ENCODE assay signal across 23 cellular contexts in the genomic region with DNA sequence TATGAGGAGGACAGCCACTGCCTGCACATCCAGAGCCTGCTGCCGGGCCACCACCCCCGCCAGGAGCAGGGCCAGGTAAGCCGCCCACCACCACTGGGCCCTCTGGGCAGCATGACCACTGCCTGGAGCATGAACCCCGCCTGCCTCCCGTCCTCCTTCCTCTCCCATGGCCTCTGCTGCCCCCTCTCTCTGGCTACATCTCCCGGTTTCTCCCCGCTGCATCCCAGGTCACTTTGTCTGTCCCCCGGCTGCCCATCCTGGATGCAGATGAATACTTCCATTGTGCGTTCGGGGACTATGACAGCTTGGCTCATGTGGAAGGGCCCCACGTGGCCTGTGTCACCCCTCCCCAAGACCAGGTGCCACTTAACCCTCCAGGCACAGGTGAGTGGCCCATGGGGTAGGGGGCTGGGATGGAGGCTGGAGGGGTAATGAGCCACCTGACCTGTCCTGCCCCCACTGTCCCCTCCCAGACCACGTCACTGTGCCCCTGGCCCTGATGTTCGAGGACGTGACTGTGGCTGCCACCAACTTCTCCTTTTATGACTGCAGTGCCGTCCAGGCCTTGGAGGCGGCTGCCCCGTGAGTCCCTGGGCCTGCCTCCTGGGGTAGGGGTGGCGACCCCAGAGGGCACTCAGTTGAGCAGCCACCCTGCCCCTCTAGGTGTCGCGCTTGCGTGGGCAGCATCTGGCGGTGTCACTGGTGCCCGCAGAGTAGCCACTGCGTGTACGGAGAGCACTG. TPM values are rescaled to one million over a fixed set of nuclear protein-coding genes. Genes with fewer than 3 reads are reported as not detected.
A peak's percentile ranks its signal among the peaks of the same experiment; 100 is the strongest.
DNase-seq lines count a peak whose midpoint lies in the region; ATAC-seq and TF ChIP-seq lines count a peak whose summit lies in the region.
"Had no signal": no experiment of that assay in that cellular context is flagged by ENCODE, and none has a peak within 500 bp of the region (broad histone marks: within the 10 kb centered on the region; RNA-seq: fewer than 3 reads in every experiment).

No MANE protein-coding gene starts in this region.

- peak overlapping the region; percentile 57 for H3K27ac ChIP-seq in cingulate gyrus (ENCODE audit: low read depth, low read length)
- H3K27ac ChIP-seq in MM.1S (ENCODE audit: low read length), result no peak overlapping the region
- H3K27ac ChIP-seq: A549, KMS-11, SK-N-MC, upper lobe of left lung had no signal

- H3K27me3 ChIP-seq in MM.1S (replicated peaks; ENCODE audit: insufficient read depth, low read length), result peaks cover 25% of the 10 kb centered on the region
- H3K27me3 ChIP-seq: upper lobe of left lung had no signal

- H3K9me2 ChIP-seq in MM.1S (replicated peaks; ENCODE audit: insufficient read depth, low read length), result no peaks in the 10 kb centered on the region

- TF ChIP-seq CTCF in MM.1S (IDR thresholded peaks at IDR 0.05; ENCODE audit: low read length), result no peak

- no peak overlapping the region for H3K9ac ChIP-seq in MM.1S (ENCODE audit: low read length)
- H3K9ac ChIP-seq: KMS-11 had no signal

- no peaks in the 10 kb centered on the region for H3K9me3 ChIP-seq in MM.1S (replicated peaks; ENCODE audit: insufficient read depth, low read length)
- H3K9me3 ChIP-seq: A549, upper lobe of left lung had no signal

- H3F3A ChIP-seq in MM.1S (ENCODE audit: insufficient read depth, low read length), result no peaks in the 10 kb centered on the region

- H3K79me2 ChIP-seq in MM.1S (ENCODE audit: low read length), result no peaks in the 10 kb centered on the region

- no peaks in the 10 kb centered on the region for H3K36me3 ChIP-seq in MM.1S (replicated peaks; ENCODE audit: insufficient read depth, low read length)
- H3K36me3 ChIP-seq: upper lobe of left lung had no signal

- intact Hi-C loops in sciatic nerve (cut with DNase I), result loop anchor here (5.0 kb wide), 1 partner anchor 182 kb away; no protein-coding TSS in a partner anchor

- H3K4me2 ChIP-seq in MM.1S (ENCODE audit: low read depth, low read length), result no peak overlapping the region
- H3K4me2 ChIP-seq: A549, KMS-11 had no signal

- H4K20me1 ChIP-seq in MM.1S (ENCODE audit: insufficient read depth, low read length), result no peaks in the 10 kb centered on the region

- ATAC-seq in sciatic nerve (no peak), HG02571 (IDR thresholded peaks at IDR 0.05; ENCODE audit: unreplicated experiment) (no peak), GM18868 (IDR thresholded peaks at IDR 0.05; ENCODE audit: unreplicated experiment) (no peak)
- ATAC-seq: A549; stimulated activated naive CD8-positive, alpha-beta T cell treated with anti-CD3 and anti-CD28 coated beads, Interleukin-15, amount 100 ng/mL, for 72 hours; WTC11 had no signal

- H3K4me1 ChIP-seq in MM.1S (ENCODE audit: low read length), result no peaks in the 10 kb centered on the region

- peak; percentile 1 for DNase-seq in activated CD4-positive, alpha-beta T cell treated with anti-CD3 and anti-CD28 coated beads for 48 hours
- no peak for DNase-seq in activated CD4-positive, alpha-beta T cell treated with anti-CD3 and anti-CD28 coated beads for 1 hour
- peak; percentile 6 for DNase-seq in GM19240 (ENCODE audit: insufficient read length, low spot score)
- peak; percentile 55 for DNase-seq in sciatic nerve (ENCODE audit: low spot score)
- no peak for DNase-seq in MM.1S
- DNase-seq: activated CD4-positive, alpha-beta memory T cell treated with anti-CD3 and anti-CD28 coated beads, Interleukin-2, amount 10 ng/mL, durations not matched to agents 7 days and 5 days; activated T-cell treated with anti-CD3 and anti-CD28 coated beads, Interleukin-2, amount 50 U/mL, for 48 hours; COR-L47; HFFc6; mammary epithelial cell; NCI-H1694; NCI-H2171 treated with DMSO at 0.1 percent for 48 hours; NCI-H526 treated with DMSO at 0.1 percent for 48 hours; retina; stimulated activated naive CD8-positive, alpha-beta T cell treated with anti-CD3 and anti-CD28 coated beads, Interleukin-15, amount 100 ng/mL, for 72 hours had no signal

- no peak overlapping the region for H2AFZ ChIP-seq in MM.1S (ENCODE audit: low read length)

- no peak overlapping the region for H3K4me3 ChIP-seq in MM.1S (ENCODE audit: low read length)
- H3K4me3 ChIP-seq: A549, SK-N-MC, upper lobe of left lung had no signal

RNA-seq across cellular contexts. Expression of a gene that starts 6.0 kb away (rescaled TPM):
- total RNA-seq in sciatic nerve, result 73.1 TPM

RNA-seq across cellular contexts. Expression of a gene that starts 10.8 kb away (rescaled TPM):
- 1.1 TPM for total RNA-seq in sciatic nerve
- total RNA-seq: activated CD4-positive, alpha-beta memory T cell treated with anti-CD3 and anti-CD28 coated beads, Interleukin-2, amount 10 ng/mL, durations not matched to agents 7 days and 5 days; WTC11 had no signal

RNA-seq across cellular contexts. Expression of a gene that starts 24.1 kb away (rescaled TPM):
- total RNA-seq in sciatic nerve, result 39.9 TPM

RNA-seq across cellular contexts. Expression of a gene that starts 24.4 kb away (rescaled TPM):
- 110 TPM for total RNA-seq in sciatic nerve

RNA-seq across cellular contexts. Expression of a gene that starts 45.4 kb away (rescaled TPM):
- total RNA-seq in sciatic nerve, result 10.1 TPM

Comparison
In these comparisons a context has a peak if more than half of its experiments do, and no peak if none do; other contexts are left out.
1. DNase-seq: peak in activated CD4-positive, alpha-beta T cell treated with anti-CD3 and anti-CD28 coated beads for 48 hours (single experiment), GM19240 (single experiment) and sciatic nerve (single experiment); none in activated CD4-positive, alpha-beta T cell treated with anti-CD3 and anti-CD28 coated beads for 1 hour (single experiment) and MM.1S (single experiment).